22 cellular contexts compared by ENCODE assay signal in genomic region chr19:46521241-46521640, GRCh38. TPM values are rescaled to one million over a fixed set of nuclear protein-coding genes. Genes with fewer than 3 reads are reported as not detected.
"Had no signal": no experiment of that assay in that cellular context is flagged by ENCODE, and none has a peak within 500 bp of the region (broad histone marks: within the 10 kb centered on the region; RNA-seq: fewer than 3 reads in every experiment).

No MANE protein-coding gene starts in this region.

- H3K27me3 Mint-ChIP-seq: natural killer cell treated with Interleukin-12 subunit alpha and Interleukin-12 subunit beta and Interleukin-15 and Interleukin-18, amount 100 ng/mL, for 72 hours had no signal

- ATAC-seq: foreskin keratinocyte; left lung; natural killer cell treated with Interleukin-12 subunit alpha and Interleukin-12 subunit beta and Interleukin-15 and Interleukin-18, amount 100 ng/mL, for 72 hours; right cardiac atrium had no signal

- H3K4me1 ChIP-seq: foreskin keratinocyte, left lung had no signal

- H3K4me3 ChIP-seq: left lung had no signal

- H3K27me3 ChIP-seq: foreskin keratinocyte, left lung had no signal

- H3K27ac Mint-ChIP-seq: natural killer cell treated with Interleukin-12 subunit alpha and Interleukin-12 subunit beta and Interleukin-15 and Interleukin-18, amount 100 ng/mL, for 72 hours; progenitor cell of endocrine pancreas had no signal

- H3K27ac ChIP-seq: foreskin keratinocyte, left lung, VCaP had no signal

- H3K9me3 ChIP-seq: left lung had no signal

- DNase-seq: activated CD4-positive, alpha-beta T cell treated with anti-CD3 and anti-CD28 coated beads for 1 hour; activated CD8-positive, alpha-beta memory T cell treated with anti-CD3 and anti-CD28 coated beads for 24 hours; activated gamma-delta T cell; aorta; effector memory CD4-positive, alpha-beta T cell; foreskin keratinocyte; glutamatergic neuron; hypothalamus; kidney; left lung; mammary epithelial cell; occipital lobe; right cardiac atrium; small intestine; stimulated activated CD4-positive, alpha-beta T cell treated with anti-CD3 and anti-CD28 coated beads, Interleukin-4, amount 100 ng/mL, for 24 hours; stimulated activated naive CD4-positive, alpha-beta T cell; T-helper 9 cell; trophoblast cell had no signal

- H3K4me3 Mint-ChIP-seq: natural killer cell treated with Interleukin-12 subunit alpha and Interleukin-12 subunit beta and Interleukin-15 and Interleukin-18, amount 100 ng/mL, for 72 hours had no signal

- H3K9me3 Mint-ChIP-seq: natural killer cell treated with Interleukin-12 subunit alpha and Interleukin-12 subunit beta and Interleukin-15 and Interleukin-18, amount 100 ng/mL, for 72 hours had no signal

- H3K36me3 Mint-ChIP-seq: natural killer cell treated with Interleukin-12 subunit alpha and Interleukin-12 subunit beta and Interleukin-15 and Interleukin-18, amount 100 ng/mL, for 72 hours had no signal

- H3K36me3 ChIP-seq: left lung had no signal

RNA-seq across cellular contexts. Expression of gene PNMA8B, which starts 25.6 kb away (rescaled TPM):
- total RNA-seq: natural killer cell treated with Interleukin-12 subunit alpha and Interleukin-12 subunit beta and Interleukin-15 and Interleukin-18, amount 100 ng/mL, for 72 hours had no signal

RNA-seq across cellular contexts. Expression of gene PNMA8A, which starts 49.9 kb away (rescaled TPM):
- total RNA-seq: mononuclear cell; natural killer cell treated with Interleukin-12 subunit alpha and Interleukin-12 subunit beta and Interleukin-15 and Interleukin-18, amount 100 ng/mL, for 72 hours had no signal
